Comparison of ENCODE assay signal across 1 cellular context in genomic region chr20:22511943-22512910, GRCh38.
TF ChIP-seq lines count a peak whose summit lies in the region.

No MANE protein-coding gene starts in this region.

TF ChIP-seq in HepG2, 621 proteins besides CTCF, POLR2A, EP300 and RAD21 (continued from another document and continues in another):
- peak; percentile 92 for TF ChIP-seq ZNF276 (CRISPR knock-in tag; IDR thresholded peaks at IDR 0.05; ENCODE audit: low read depth)
- TF ChIP-seq ZNF282 (IDR thresholded peaks at IDR 0.05; ENCODE audit: partially characterized antibody): no peak
- TF ChIP-seq ZNF652 (CRISPR knock-in tag; IDR thresholded peaks at IDR 0.05; ENCODE audit: borderline replicate concordance, low read depth): no peak
- TF ChIP-seq RNF219 (CRISPR knock-in tag; IDR thresholded peaks at IDR 0.05): peak; percentile 45
- peak; percentile 94 for TF ChIP-seq TFE3 (CRISPR knock-in tag; IDR thresholded peaks at IDR 0.05)
- TF ChIP-seq ZNF510 (CRISPR knock-in tag; IDR thresholded peaks at IDR 0.05; ENCODE audit: low read depth): peak; percentile 85
- TF ChIP-seq RXRB (CRISPR knock-in tag; IDR thresholded peaks at IDR 0.05; ENCODE audit: borderline replicate concordance): peak; percentile 91
- peak; percentile 53; the same call in 1 of the 2 replicates for TF ChIP-seq ZNF615 (CRISPR knock-in tag; IDR thresholded peaks at IDR 0.05; ENCODE audit: borderline replicate concordance)
- TF ChIP-seq UBTF (CRISPR knock-in tag; IDR thresholded peaks at IDR 0.05): peak; percentile 59; the same call in 1 of the 2 replicates
- 0 out of 2 replicates have a peak, but pooled peaks have one; percentile 40 for TF ChIP-seq ARID2 (CRISPR knock-in tag; IDR thresholded peaks at IDR 0.05; ENCODE audit: borderline replicate concordance)
- no peak for TF ChIP-seq CC2D1A (CRISPR knock-in tag; IDR thresholded peaks at IDR 0.05)
- TF ChIP-seq WIZ (CRISPR knock-in tag; IDR thresholded peaks at IDR 0.05): no peak; the same call in 1 of the 2 replicates
- peak; percentile 62; the same call in 1 of the 2 replicates for TF ChIP-seq ZNF619 (CRISPR knock-in tag; IDR thresholded peaks at IDR 0.05)
- TF ChIP-seq GATAD1 (CRISPR knock-in tag; IDR thresholded peaks at IDR 0.05): peak; percentile 22
- TF ChIP-seq ZNF382 (CRISPR knock-in tag; IDR thresholded peaks at IDR 0.05; ENCODE audit: borderline replicate concordance): no peak
- TF ChIP-seq ONECUT2 (CRISPR knock-in tag; IDR thresholded peaks at IDR 0.05): peak; percentile 87
- no peak for TF ChIP-seq PAF1 (CRISPR knock-in tag; IDR thresholded peaks at IDR 0.05)
- no peak for TF ChIP-seq RAD51 (IDR thresholded peaks at IDR 0.05; ENCODE audit: borderline replicate concordance)
- TF ChIP-seq FUBP1 (CRISPR knock-in tag; IDR thresholded peaks at IDR 0.05; ENCODE audit: borderline replicate concordance): no peak
- peak; percentile 91 for TF ChIP-seq HNRNPH1 (optimal IDR thresholded peaks at IDR 0.05; ENCODE audit: low read depth, low read length)
- TF ChIP-seq MXI1 (IDR thresholded peaks at IDR 0.05; ENCODE audit: borderline replicate concordance, low read depth, low read length): peak; percentile 76; the same call in 1 of the 3 replicates
- peak; percentile 92; the same call in 1 of the 2 replicates for TF ChIP-seq CENPBD1 (CRISPR knock-in tag; IDR thresholded peaks at IDR 0.05; ENCODE audit: borderline replicate concordance, low read depth)
- TF ChIP-seq MNT (IDR thresholded peaks at IDR 0.05): no peak
- no peak for TF ChIP-seq ZNF337 (CRISPR knock-in tag; IDR thresholded peaks at IDR 0.05; ENCODE audit: borderline replicate concordance, low read depth)
- TF ChIP-seq FOXJ3 (CRISPR knock-in tag; IDR thresholded peaks at IDR 0.05; ENCODE audit: borderline replicate concordance): peak; percentile 95
- TF ChIP-seq BRCA1 (CRISPR knock-in tag; IDR thresholded peaks at IDR 0.05): peak; percentile 61; the same call in 1 of the 2 replicates
- TF ChIP-seq PLSCR1 (CRISPR knock-in tag; IDR thresholded peaks at IDR 0.05; ENCODE audit: borderline replicate concordance): no peak
- TF ChIP-seq ZNF878 (CRISPR knock-in tag; IDR thresholded peaks at IDR 0.05): peak; percentile 90
- TF ChIP-seq PATZ1 (CRISPR knock-in tag; IDR thresholded peaks at IDR 0.05): peak; percentile 98
- peak; percentile 54; the same call in 1 of the 2 replicates for TF ChIP-seq ZNF281 (CRISPR knock-in tag; IDR thresholded peaks at IDR 0.05; ENCODE audit: borderline replicate concordance)
- TF ChIP-seq SMAD1 (CRISPR knock-in tag; IDR thresholded peaks at IDR 0.05; ENCODE audit: borderline replicate concordance, low read depth): peak; percentile 84; the same call in 1 of the 2 replicates
- TF ChIP-seq SATB2 (CRISPR knock-in tag; IDR thresholded peaks at IDR 0.05): peak; percentile 46; the same call in 1 of the 2 replicates
- TF ChIP-seq FOXM1 (CRISPR knock-in tag; IDR thresholded peaks at IDR 0.05): no peak
- TF ChIP-seq NAIF1 (CRISPR knock-in tag; IDR thresholded peaks at IDR 0.05; ENCODE audit: borderline replicate concordance): peak; percentile 47
- no peak; the same call in 1 of the 2 replicates for TF ChIP-seq ZNF576 (CRISPR knock-in tag; IDR thresholded peaks at IDR 0.05)
- peak; percentile 75 for TF ChIP-seq ZNF264 (CRISPR knock-in tag; IDR thresholded peaks at IDR 0.05)
- TF ChIP-seq NKX3-1 (CRISPR knock-in tag; IDR thresholded peaks at IDR 0.05): peak; percentile 81
- TF ChIP-seq SOX6 (IDR thresholded peaks at IDR 0.05): no peak
- peak; percentile 97 for TF ChIP-seq SOX6 (CRISPR knock-in tag; IDR thresholded peaks at IDR 0.05)
- TF ChIP-seq ZNF580 (CRISPR knock-in tag; IDR thresholded peaks at IDR 0.05; ENCODE audit: borderline replicate concordance, low read depth): peak; percentile 74
- TF ChIP-seq PAWR (CRISPR knock-in tag; IDR thresholded peaks at IDR 0.05; ENCODE audit: borderline replicate concordance): 0 out of 2 replicates have a peak, but pooled peaks have one; percentile 22
